1 cellular context compared by ENCODE assay signal in genomic region chr12:14395059-14395778, GRCh38.
TF ChIP-seq lines count a peak whose summit lies in the region.

No MANE protein-coding gene starts in this region.

TF ChIP-seq in H1, 55 proteins besides CTCF, POLR2A, EP300 and RAD21 (continued from another document):
- TF ChIP-seq, protein P1, sequence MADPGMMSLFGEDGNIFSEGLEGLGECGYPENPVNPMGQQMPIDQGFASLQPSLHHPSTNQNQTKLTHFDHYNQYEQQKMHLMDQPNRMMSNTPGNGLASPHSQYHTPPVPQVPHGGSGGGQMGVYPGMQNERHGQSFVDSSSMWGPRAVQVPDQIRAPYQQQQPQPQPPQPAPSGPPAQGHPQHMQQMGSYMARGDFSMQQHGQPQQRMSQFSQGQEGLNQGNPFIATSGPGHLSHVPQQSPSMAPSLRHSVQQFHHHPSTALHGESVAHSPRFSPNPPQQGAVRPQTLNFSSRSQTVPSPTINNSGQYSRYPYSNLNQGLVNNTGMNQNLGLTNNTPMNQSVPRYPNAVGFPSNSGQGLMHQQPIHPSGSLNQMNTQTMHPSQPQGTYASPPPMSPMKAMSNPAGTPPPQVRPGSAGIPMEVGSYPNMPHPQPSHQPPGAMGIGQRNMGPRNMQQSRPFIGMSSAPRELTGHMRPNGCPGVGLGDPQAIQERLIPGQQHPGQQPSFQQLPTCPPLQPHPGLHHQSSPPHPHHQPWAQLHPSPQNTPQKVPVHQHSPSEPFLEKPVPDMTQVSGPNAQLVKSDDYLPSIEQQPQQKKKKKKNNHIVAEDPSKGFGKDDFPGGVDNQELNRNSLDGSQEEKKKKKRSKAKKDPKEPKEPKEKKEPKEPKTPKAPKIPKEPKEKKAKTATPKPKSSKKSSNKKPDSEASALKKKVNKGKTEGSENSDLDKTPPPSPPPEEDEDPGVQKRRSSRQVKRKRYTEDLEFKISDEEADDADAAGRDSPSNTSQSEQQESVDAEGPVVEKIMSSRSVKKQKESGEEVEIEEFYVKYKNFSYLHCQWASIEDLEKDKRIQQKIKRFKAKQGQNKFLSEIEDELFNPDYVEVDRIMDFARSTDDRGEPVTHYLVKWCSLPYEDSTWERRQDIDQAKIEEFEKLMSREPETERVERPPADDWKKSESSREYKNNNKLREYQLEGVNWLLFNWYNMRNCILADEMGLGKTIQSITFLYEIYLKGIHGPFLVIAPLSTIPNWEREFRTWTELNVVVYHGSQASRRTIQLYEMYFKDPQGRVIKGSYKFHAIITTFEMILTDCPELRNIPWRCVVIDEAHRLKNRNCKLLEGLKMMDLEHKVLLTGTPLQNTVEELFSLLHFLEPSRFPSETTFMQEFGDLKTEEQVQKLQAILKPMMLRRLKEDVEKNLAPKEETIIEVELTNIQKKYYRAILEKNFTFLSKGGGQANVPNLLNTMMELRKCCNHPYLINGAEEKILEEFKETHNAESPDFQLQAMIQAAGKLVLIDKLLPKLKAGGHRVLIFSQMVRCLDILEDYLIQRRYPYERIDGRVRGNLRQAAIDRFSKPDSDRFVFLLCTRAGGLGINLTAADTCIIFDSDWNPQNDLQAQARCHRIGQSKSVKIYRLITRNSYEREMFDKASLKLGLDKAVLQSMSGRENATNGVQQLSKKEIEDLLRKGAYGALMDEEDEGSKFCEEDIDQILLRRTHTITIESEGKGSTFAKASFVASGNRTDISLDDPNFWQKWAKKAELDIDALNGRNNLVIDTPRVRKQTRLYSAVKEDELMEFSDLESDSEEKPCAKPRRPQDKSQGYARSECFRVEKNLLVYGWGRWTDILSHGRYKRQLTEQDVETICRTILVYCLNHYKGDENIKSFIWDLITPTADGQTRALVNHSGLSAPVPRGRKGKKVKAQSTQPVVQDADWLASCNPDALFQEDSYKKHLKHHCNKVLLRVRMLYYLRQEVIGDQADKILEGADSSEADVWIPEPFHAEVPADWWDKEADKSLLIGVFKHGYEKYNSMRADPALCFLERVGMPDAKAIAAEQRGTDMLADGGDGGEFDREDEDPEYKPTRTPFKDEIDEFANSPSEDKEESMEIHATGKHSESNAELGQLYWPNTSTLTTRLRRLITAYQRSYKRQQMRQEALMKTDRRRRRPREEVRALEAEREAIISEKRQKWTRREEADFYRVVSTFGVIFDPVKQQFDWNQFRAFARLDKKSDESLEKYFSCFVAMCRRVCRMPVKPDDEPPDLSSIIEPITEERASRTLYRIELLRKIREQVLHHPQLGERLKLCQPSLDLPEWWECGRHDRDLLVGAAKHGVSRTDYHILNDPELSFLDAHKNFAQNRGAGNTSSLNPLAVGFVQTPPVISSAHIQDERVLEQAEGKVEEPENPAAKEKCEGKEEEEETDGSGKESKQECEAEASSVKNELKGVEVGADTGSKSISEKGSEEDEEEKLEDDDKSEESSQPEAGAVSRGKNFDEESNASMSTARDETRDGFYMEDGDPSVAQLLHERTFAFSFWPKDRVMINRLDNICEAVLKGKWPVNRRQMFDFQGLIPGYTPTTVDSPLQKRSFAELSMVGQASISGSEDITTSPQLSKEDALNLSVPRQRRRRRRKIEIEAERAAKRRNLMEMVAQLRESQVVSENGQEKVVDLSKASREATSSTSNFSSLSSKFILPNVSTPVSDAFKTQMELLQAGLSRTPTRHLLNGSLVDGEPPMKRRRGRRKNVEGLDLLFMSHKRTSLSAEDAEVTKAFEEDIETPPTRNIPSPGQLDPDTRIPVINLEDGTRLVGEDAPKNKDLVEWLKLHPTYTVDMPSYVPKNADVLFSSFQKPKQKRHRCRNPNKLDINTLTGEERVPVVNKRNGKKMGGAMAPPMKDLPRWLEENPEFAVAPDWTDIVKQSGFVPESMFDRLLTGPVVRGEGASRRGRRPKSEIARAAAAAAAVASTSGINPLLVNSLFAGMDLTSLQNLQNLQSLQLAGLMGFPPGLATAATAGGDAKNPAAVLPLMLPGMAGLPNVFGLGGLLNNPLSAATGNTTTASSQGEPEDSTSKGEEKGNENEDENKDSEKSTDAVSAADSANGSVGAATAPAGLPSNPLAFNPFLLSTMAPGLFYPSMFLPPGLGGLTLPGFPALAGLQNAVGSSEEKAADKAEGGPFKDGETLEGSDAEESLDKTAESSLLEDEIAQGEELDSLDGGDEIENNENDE (IDR thresholded peaks at IDR 0.05; ENCODE audit: insufficient replicate concordance, low read length), result no peak
- TF ChIP-seq HDAC2 (IDR thresholded peaks at IDR 0.05; ENCODE audit: borderline replicate concordance in 1 of 2, low read depth in 2 of 2, low read length in 2 of 2), result no peak
- no peak for TF ChIP-seq RFX5 (IDR thresholded peaks at IDR 0.05; ENCODE audit: borderline replicate concordance, low read depth, low read length)
TF ChIP-seq in H1: peak in this region for 0.
